13 cellular contexts compared by ENCODE assay signal in the genomic region with DNA sequence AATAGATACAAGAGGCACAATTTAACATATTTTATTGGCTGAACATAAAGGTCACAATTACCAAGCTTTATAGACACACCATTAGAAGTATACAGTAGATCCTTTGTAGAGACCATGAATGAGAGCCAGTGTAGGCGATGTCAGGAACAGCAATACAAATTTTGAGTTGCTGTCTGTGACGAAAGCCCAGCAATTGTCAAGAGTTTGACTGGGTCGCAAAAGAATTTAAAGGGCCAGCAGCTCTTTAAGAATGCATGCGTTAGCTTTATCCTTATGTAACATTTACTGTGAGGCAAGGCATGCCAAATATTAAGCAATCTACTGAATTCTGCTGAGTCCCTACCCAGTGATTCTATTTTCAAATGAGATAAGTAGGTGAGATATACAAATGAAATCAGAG.
DNase-seq lines count a peak whose midpoint lies in the region; ATAC-seq and TF ChIP-seq lines count a peak whose summit lies in the region.
"Had no signal": no experiment of that assay in that cellular context is flagged by ENCODE, and none has a peak within 500 bp of the region (broad histone marks: within the 10 kb centered on the region; RNA-seq: fewer than 3 reads in every experiment).

No MANE protein-coding gene starts in this region.

- H3K27me3 Mint-ChIP-seq in naive thymus-derived CD4-positive, alpha-beta T cell: peaks cover 0 to 7% (median 0%) of the 10 kb centered on the region in 5 donors

- peaks cover 0 to 8% (median 0%) of the 10 kb centered on the region in 11 donors for H3K9me3 Mint-ChIP-seq in naive thymus-derived CD4-positive, alpha-beta T cell
- H3K9me3 Mint-ChIP-seq in activated naive CD4-positive, alpha-beta T cell treated with anti-CD3 and anti-CD28 coated beads, Interleukin-2, amount 50 U/mL, for 72 hours: no peaks in the 10 kb centered on the region
- H3K9me3 Mint-ChIP-seq: activated CD4-positive, alpha-beta T cell treated with anti-CD3 and anti-CD28 coated beads, Interleukin-2, amount 10 ng/mL, durations not matched to agents 24 days and 14 days had no signal

- no peak overlapping the region for H3K4me3 Mint-ChIP-seq in naive thymus-derived CD4-positive, alpha-beta T cell
- H3K4me3 Mint-ChIP-seq: activated CD4-positive, alpha-beta T cell treated with anti-CD3 and anti-CD28 coated beads, Interleukin-2, amount 10 ng/mL, durations not matched to agents 24 days and 14 days; activated naive CD8-positive, alpha-beta T cell treated with anti-CD3 and anti-CD28 coated beads, Interleukin-2, amount 10 ng/mL, durations not matched to agents 7 days and 5 days had no signal

- intact Hi-C loops in A673 (cut with micrococcal nuclease; ENCODE audit: unreplicated experiment): no loop called here
- intact Hi-C loops in colonic mucosa (cut with DNase I): no loop called here
- intact Hi-C loops in naive thymus-derived CD4-positive, alpha-beta T cell (cut with micrococcal nuclease): no loop called here

- H3K36me3 Mint-ChIP-seq in naive thymus-derived CD4-positive, alpha-beta T cell: peaks cover 0 to 3% (median 0%) of the 10 kb centered on the region in 5 donors
- H3K36me3 Mint-ChIP-seq in activated naive CD4-positive, alpha-beta T cell treated with anti-CD3 and anti-CD28 coated beads, Interleukin-2, amount 50 U/mL, for 72 hours: no peaks in the 10 kb centered on the region

- POLR2A ChIA-PET in A673 (lab: Charles Lee; ENCODE audit: low non-redundant PET): interaction anchor here (0.6 to 0.8 kb wide), 2 partner anchors 235 to 237 kb away, joined by 4 read pairs; a partner anchor contains a TSS
- POLR2A ChIA-PET in naive thymus-derived CD4-positive, alpha-beta T cell (lab: Charles Lee): no interaction called here

- ATAC-seq in naive thymus-derived CD4-positive, alpha-beta T cell: peak; percentile 34
- ATAC-seq in activated naive CD4-positive, alpha-beta T cell treated with anti-CD3 and anti-CD28 coated beads, Interleukin-2, amount 50 U/mL, for 72 hours: no peak

- H3K9me3 ChIP-seq in A673 (ENCODE audit: low read depth, low read length, poor library complexity, severe bottlenecking) (peaks cover 4% of the 10 kb centered on the region), colonic mucosa (no peaks in the 10 kb centered on the region), MG63 (no peaks in the 10 kb centered on the region)
- H3K9me3 ChIP-seq in naive thymus-derived CD4-positive, alpha-beta T cell (ENCODE audit: control insufficient read depth in 2 of 3, low read length in 3 of 3): no peaks in the 10 kb centered on the region
- H3K9me3 ChIP-seq: esophagus squamous epithelium had no signal

- no TSS peak for BruUV-seq in A673 (replicated peaks; lab: Mats Ljungman, UMichigan)

- TF ChIP-seq POLR2A in NB4 (IDR thresholded peaks at IDR 0.05; ENCODE audit: extremely low read depth, insufficient read length): no peak

- H3K9ac ChIP-seq in colonic mucosa (ENCODE audit: low read depth in 2 of 2, low read length in 2 of 2): no peak overlapping the region

- H3K4me1 ChIP-seq in A673 (ENCODE audit: insufficient read depth, low read length, poor library complexity, severe bottlenecking) (peaks cover 34% of the 10 kb centered on the region), colonic mucosa (peaks cover 6% of the 10 kb centered on the region)
- H3K4me1 ChIP-seq in naive thymus-derived CD4-positive, alpha-beta T cell (ENCODE audit: control insufficient read depth in 2 of 2, insufficient read depth in 2 of 2, low read length in 2 of 2): no peaks in the 10 kb centered on the region

- H3K27ac ChIP-seq in A673 (ENCODE audit: low read depth, low read length, poor library complexity, severe bottlenecking) (peak overlapping the region; percentile 46), colonic mucosa (peak overlapping the region; percentile 7)
- H3K27ac ChIP-seq in naive thymus-derived CD4-positive, alpha-beta T cell (ENCODE audit: low read depth, low read length): no peak overlapping the region

- H3K4me3 ChIP-seq in A673 (ENCODE audit: low read depth, low read length, poor library complexity, severe bottlenecking) (no peak overlapping the region), NB4 (ENCODE audit: low read depth, low read length) (no peak overlapping the region), colonic mucosa (no peak overlapping the region), MG63 (no peak overlapping the region)
- no peak overlapping the region for H3K4me3 ChIP-seq in naive thymus-derived CD4-positive, alpha-beta T cell (ENCODE audit: low read length)
- H3K4me3 ChIP-seq: esophagus squamous epithelium had no signal

- peaks cover 0 to 7% (median 0%) of the 10 kb centered on the region in 7 donors for H3K4me1 Mint-ChIP-seq in naive thymus-derived CD4-positive, alpha-beta T cell

- H3K27me3 ChIP-seq in A673 (replicated peaks; ENCODE audit: insufficient read depth, low read depth, low read length, poor library complexity) (no peaks in the 10 kb centered on the region), colonic mucosa (no peaks in the 10 kb centered on the region), MG63 (no peaks in the 10 kb centered on the region)
- H3K27me3 ChIP-seq in naive thymus-derived CD4-positive, alpha-beta T cell (ENCODE audit: control insufficient read depth in 2 of 2, insufficient read depth in 2 of 2, low read length in 2 of 2): no peaks in the 10 kb centered on the region
- H3K27me3 ChIP-seq: esophagus squamous epithelium had no signal

- peak; percentile 54 for DNase-seq in A673 (ENCODE audit: low spot score)
- peak; percentile 75 for DNase-seq in NB4 (ENCODE audit: low read depth)
- DNase-seq in colonic mucosa: no peak
- DNase-seq in naive thymus-derived CD4-positive, alpha-beta T cell: no peak
- no peak for DNase-seq in MG63
- no peak for DNase-seq in AG08396 (ENCODE audit: low spot score)
- no peak for DNase-seq in RPMI8226
- DNase-seq in activated naive CD4-positive, alpha-beta T cell treated with anti-CD3 and anti-CD28 coated beads, Interleukin-2, amount 50 U/mL, for 72 hours (ENCODE audit: low spot score in 2 of 2): no peak
- DNase-seq: activated CD4-positive, alpha-beta T cell treated with anti-CD3 and anti-CD28 coated beads, Interleukin-2, amount 10 ng/mL, durations not matched to agents 24 days and 14 days; activated naive CD8-positive, alpha-beta T cell treated with anti-CD3 and anti-CD28 coated beads, Interleukin-2, amount 10 ng/mL, durations not matched to agents 7 days and 5 days; esophagus squamous epithelium; mesenchymal stem cell; stimulated activated naive CD4-positive, alpha-beta T cell had no signal

- H3K27ac Mint-ChIP-seq in naive thymus-derived CD4-positive, alpha-beta T cell: no peak overlapping the region
- no peak overlapping the region for H3K27ac Mint-ChIP-seq in activated naive CD4-positive, alpha-beta T cell treated with anti-CD3 and anti-CD28 coated beads, Interleukin-2, amount 50 U/mL, for 72 hours
- H3K27ac Mint-ChIP-seq: activated CD4-positive, alpha-beta T cell treated with anti-CD3 and anti-CD28 coated beads, Interleukin-2, amount 10 ng/mL, durations not matched to agents 24 days and 14 days; activated naive CD8-positive, alpha-beta T cell treated with anti-CD3 and anti-CD28 coated beads, Interleukin-2, amount 10 ng/mL, durations not matched to agents 7 days and 5 days had no signal

- TF ChIP-seq CTCF in A673 (conservative IDR thresholded peaks at IDR 0.05; ENCODE audit: low read depth, low read length) (no peak), NB4 (IDR thresholded peaks at IDR 0.05; ENCODE audit: low read depth, low read length) (no peak), colonic mucosa (IDR thresholded peaks at IDR 0.05) (no peak)

- CTCF ChIA-PET in A673 (lab: Charles Lee): no interaction called here
- CTCF ChIA-PET in naive thymus-derived CD4-positive, alpha-beta T cell (lab: Charles Lee): no interaction called here

- H3K36me3 ChIP-seq in A673 (ENCODE audit: insufficient read depth, low read length, poor library complexity, severe bottlenecking): no peaks in the 10 kb centered on the region
- no peaks in the 10 kb centered on the region for H3K36me3 ChIP-seq in colonic mucosa
- no peaks in the 10 kb centered on the region for H3K36me3 ChIP-seq in naive thymus-derived CD4-positive, alpha-beta T cell (ENCODE audit: control insufficient read depth in 2 of 3, insufficient read depth in 3 of 3, low read length in 3 of 3)
- no peaks in the 10 kb centered on the region for H3K36me3 ChIP-seq in MG63
- H3K36me3 ChIP-seq: esophagus squamous epithelium had no signal

Comparison
In these comparisons a context has a peak if more than half of its experiments do, and no peak if none do; other contexts are left out.
1. DNase-seq: peak in A673 (single experiment) and NB4 (single experiment); none in colonic mucosa (single experiment), naive thymus-derived CD4-positive, alpha-beta T cell (0 of 9), MG63 (single experiment), AG08396 (single experiment), RPMI8226 (single experiment) and activated naive CD4-positive, alpha-beta T cell treated with anti-CD3 and anti-CD28 coated beads, Interleukin-2, amount 50 U/mL, for 72 hours (0 of 2).